Comparison of ENCODE assay signal across 9 cellular contexts in the genomic region with DNA sequence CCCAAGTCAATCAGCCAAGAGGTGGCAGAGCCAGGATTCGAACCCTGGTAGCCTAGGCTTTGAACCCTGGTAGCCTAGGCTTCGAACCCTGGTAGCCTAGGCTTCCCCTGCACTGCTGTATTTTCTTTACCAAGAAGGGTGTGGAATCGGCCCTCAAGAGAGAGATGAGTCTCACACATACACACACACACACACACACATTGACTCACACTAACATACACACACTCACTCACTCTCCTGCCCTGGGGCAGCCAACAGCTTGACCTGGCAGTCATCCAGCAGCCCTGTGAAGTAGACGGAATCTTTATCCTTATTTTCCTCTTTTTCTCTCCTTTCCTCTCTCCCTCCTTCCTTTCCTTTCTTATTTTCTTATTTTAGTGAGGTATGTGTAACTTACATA. TPM values are rescaled to one million over a fixed set of nuclear protein-coding genes. Genes with fewer than 3 reads are reported as not detected.
A peak's percentile ranks its signal among the peaks of the same experiment; 100 is the strongest.
DNase-seq lines count a peak whose midpoint lies in the region; ATAC-seq and TF ChIP-seq lines count a peak whose summit lies in the region.
"Had no signal": no experiment of that assay in that cellular context is flagged by ENCODE, and none has a peak within 500 bp of the region (broad histone marks: within the 10 kb centered on the region; RNA-seq: fewer than 3 reads in every experiment).

No MANE protein-coding gene starts in this region.

- no peak overlapping the region for H3K4me3 ChIP-seq in CD8-positive, alpha-beta T cell (ENCODE audit: low read depth, low read length)

- no peaks in the 10 kb centered on the region for H3K27me3 Mint-ChIP-seq in neural crest cell (ENCODE audit: low read depth)
- no peaks in the 10 kb centered on the region for H3K27me3 Mint-ChIP-seq in CD8-positive, alpha-beta T cell (ENCODE audit: low read depth)
- no peaks in the 10 kb centered on the region for H3K27me3 Mint-ChIP-seq in activated CD4-positive, alpha-beta T cell treated with anti-CD3 and anti-CD28 coated beads, Interleukin-2, amount 10 ng/mL, durations not matched to agents 24 days and 14 days

- H3K4me1 Mint-ChIP-seq in neural crest cell, result peaks cover 11% of the 10 kb centered on the region
- no peaks in the 10 kb centered on the region for H3K4me1 Mint-ChIP-seq in CD8-positive, alpha-beta T cell (ENCODE audit: low read depth)
- H3K4me1 Mint-ChIP-seq in activated CD4-positive, alpha-beta T cell treated with anti-CD3 and anti-CD28 coated beads, Interleukin-2, amount 10 ng/mL, durations not matched to agents 24 days and 14 days, result no peaks in the 10 kb centered on the region

- peak overlapping the region; percentile 100 for H3K27ac ChIP-seq in epithelial cell of prostate
- H3K27ac ChIP-seq in CD8-positive, alpha-beta T cell (ENCODE audit: low read depth, low read length), result no peak overlapping the region

- TF ChIP-seq CTCF in neural crest cell (conservative IDR thresholded peaks at IDR 0.05), result no peak
- no peak for TF ChIP-seq CTCF in CD8-positive, alpha-beta T cell (IDR thresholded peaks at IDR 0.05)

- no peak for ATAC-seq in CD8-positive, alpha-beta T cell
- ATAC-seq in GM18502 (IDR thresholded peaks at IDR 0.05; ENCODE audit: poor library complexity, unreplicated experiment), result no peak

- H3K4me1 ChIP-seq in CD8-positive, alpha-beta T cell (ENCODE audit: insufficient read depth, low read length), result no peaks in the 10 kb centered on the region

- CTCF ChIA-PET in CD8-positive, alpha-beta T cell (lab: Charles Lee), result interaction anchor here (0.8 to 1.2 kb wide), 2 partner anchors 25 to 966 kb away, joined by 3 read pairs; no protein-coding TSS in a partner anchor

- intact Hi-C loops in CD8-positive, alpha-beta T cell (cut with DNase I, micrococcal nuclease), result no loop called here
- intact Hi-C loops in activated CD4-positive, alpha-beta T cell treated with anti-CD3 and anti-CD28 coated beads, Interleukin-2, amount 10 ng/mL, durations not matched to agents 24 days and 14 days (cut with micrococcal nuclease), result no loop called here

- peak overlapping the region; percentile 28 for H3K27ac Mint-ChIP-seq in neural crest cell (ENCODE audit: unreplicated experiment)
- no peak overlapping the region for H3K27ac Mint-ChIP-seq in CD8-positive, alpha-beta T cell
- H3K27ac Mint-ChIP-seq in activated CD4-positive, alpha-beta T cell treated with anti-CD3 and anti-CD28 coated beads, Interleukin-2, amount 10 ng/mL, durations not matched to agents 24 days and 14 days, result no peak overlapping the region

- H3K9me3 Mint-ChIP-seq in neural crest cell, result no peaks in the 10 kb centered on the region
- H3K9me3 Mint-ChIP-seq in CD8-positive, alpha-beta T cell, result no peaks in the 10 kb centered on the region
- no peaks in the 10 kb centered on the region for H3K9me3 Mint-ChIP-seq in activated CD4-positive, alpha-beta T cell treated with anti-CD3 and anti-CD28 coated beads, Interleukin-2, amount 10 ng/mL, durations not matched to agents 24 days and 14 days

- H3K27me3 ChIP-seq in CD8-positive, alpha-beta T cell (ENCODE audit: insufficient read depth, low read length), result no peaks in the 10 kb centered on the region

- DNase-seq in AG08396 (ENCODE audit: low spot score) (peak; percentile 53), NCI-H226 (peak; percentile 87), epithelial cell of prostate (ENCODE audit: low read depth, low spot score) (peak; percentile 94), neural crest cell (ENCODE audit: low read depth, low spot score) (no peak), GM19238 (ENCODE audit: insufficient read length, low spot score) (no peak)
- DNase-seq in CD8-positive, alpha-beta T cell, result no peak
- DNase-seq in activated CD4-positive, alpha-beta T cell treated with anti-CD3 and anti-CD28 coated beads, Interleukin-2, amount 10 ng/mL, durations not matched to agents 24 days and 14 days, result no peak
- DNase-seq: activated naive CD4-positive, alpha-beta T cell treated with Interleukin-2 at 50 U/mL for 16 hours had no signal

- H3K36me3 Mint-ChIP-seq in neural crest cell (ENCODE audit: low read depth), result peaks cover 2% of the 10 kb centered on the region
- peaks cover 38% of the 10 kb centered on the region for H3K36me3 Mint-ChIP-seq in CD8-positive, alpha-beta T cell
- H3K36me3 Mint-ChIP-seq in activated CD4-positive, alpha-beta T cell treated with anti-CD3 and anti-CD28 coated beads, Interleukin-2, amount 10 ng/mL, durations not matched to agents 24 days and 14 days (ENCODE audit: low read depth), result peaks cover 2% of the 10 kb centered on the region

- no peaks in the 10 kb centered on the region for H3K9me3 ChIP-seq in CD8-positive, alpha-beta T cell (ENCODE audit: low read length)

- POLR2A ChIA-PET in CD8-positive, alpha-beta T cell (lab: Charles Lee), result interaction anchor here (0.6 kb wide), 1 partner anchor 457 kb away, joined by 3 read pairs; no protein-coding TSS in a partner anchor

- no peaks in the 10 kb centered on the region for H3K36me3 ChIP-seq in CD8-positive, alpha-beta T cell (ENCODE audit: insufficient read depth, low read length)

- H3K4me3 Mint-ChIP-seq in neural crest cell, result no peak overlapping the region
- no peak overlapping the region for H3K4me3 Mint-ChIP-seq in CD8-positive, alpha-beta T cell
- H3K4me3 Mint-ChIP-seq in activated CD4-positive, alpha-beta T cell treated with anti-CD3 and anti-CD28 coated beads, Interleukin-2, amount 10 ng/mL, durations not matched to agents 24 days and 14 days, result no peak overlapping the region

RNA-seq across cellular contexts. Expression of a gene that starts 55.4 kb away (rescaled TPM):
- 54.6 and 57.5 TPM in 2 replicates for total RNA-seq in neural crest cell
- total RNA-seq in CD8-positive, alpha-beta T cell, result 10 to 100 TPM; 12.0 to 12.7 TPM
- total RNA-seq in activated CD4-positive, alpha-beta T cell treated with anti-CD3 and anti-CD28 coated beads, Interleukin-2, amount 10 ng/mL, durations not matched to agents 24 days and 14 days, result 76.7 and 77.8 TPM in 2 replicates

Comparison
In these comparisons a context has a peak if more than half of its experiments do, and no peak if none do; other contexts are left out.
1. DNase-seq: peak in AG08396 (single experiment), NCI-H226 (single experiment) and epithelial cell of prostate (single experiment); none in neural crest cell (single experiment), CD8-positive, alpha-beta T cell (0 of 7), GM19238 (single experiment) and activated CD4-positive, alpha-beta T cell treated with anti-CD3 and anti-CD28 coated beads, Interleukin-2, amount 10 ng/mL, durations not matched to agents 24 days and 14 days (single experiment).